ENCODE assay signal across 34 cellular contexts in the genomic region with DNA sequence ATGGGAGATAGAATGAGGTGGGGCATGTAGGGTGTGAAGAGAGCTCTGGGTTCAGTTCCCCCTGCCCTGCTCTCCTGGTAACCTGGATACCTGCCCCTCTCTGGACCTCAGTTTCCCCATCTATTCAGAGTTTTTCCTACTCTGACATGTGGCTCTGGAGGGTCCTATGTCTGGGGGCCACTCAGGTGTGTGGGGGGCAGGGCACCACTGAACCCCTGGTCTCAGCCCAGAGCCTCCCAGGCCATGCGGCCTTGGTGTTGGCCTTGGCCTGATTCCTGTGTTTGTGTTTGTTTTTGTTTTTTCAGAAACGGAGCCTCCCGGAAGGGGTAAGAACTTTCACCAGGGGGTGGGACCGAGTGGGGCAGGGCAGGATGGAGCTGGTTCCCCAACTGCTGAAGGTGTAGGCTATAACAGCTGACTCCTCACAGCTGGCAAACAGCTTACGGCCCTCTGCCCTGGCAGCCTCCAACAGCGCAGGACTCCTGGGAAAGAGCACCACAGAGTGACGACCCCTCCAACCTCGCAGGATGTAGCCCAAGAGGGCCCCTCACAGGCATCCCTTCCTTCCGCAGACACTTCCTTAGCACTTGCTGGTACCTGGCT. TPM values are rescaled to one million over a fixed set of nuclear protein-coding genes. Genes with fewer than 3 reads are reported as not detected.
"Had no signal": no experiment of that assay in that cellular context is flagged by ENCODE, and none has a peak within 500 bp of the region (broad histone marks: within the 10 kb centered on the region; RNA-seq: fewer than 3 reads in every experiment).

No MANE protein-coding gene starts in this region.

- H3K4me1 ChIP-seq: SJCRH30 had no signal

- H3K4me3 Mint-ChIP-seq: activated CD4-positive, alpha-beta memory T cell treated with anti-CD3 and anti-CD28 coated beads, Interleukin-2, amount 10 ng/mL, durations not matched to agents 7 days and 5 days; activated CD4-positive, alpha-beta T cell treated with anti-CD3 and anti-CD28 coated beads for 36 hours; activated naive CD4-positive, alpha-beta T cell treated with anti-CD3 and anti-CD28 coated beads for 36 hours; activated naive CD8-positive, alpha-beta T cell; activated T-helper 17 cell treated with anti-CD3 and anti-CD28 coated beads, Interleukin-2, amount 50 U/mL, for 72 hours had no signal

- H3K27ac ChIP-seq: brain microvascular endothelial cell, cardiac muscle cell, SJCRH30, VCaP had no signal

- H3K27me3 Mint-ChIP-seq: activated CD4-positive, alpha-beta memory T cell treated with anti-CD3 and anti-CD28 coated beads, Interleukin-2, amount 10 ng/mL, durations not matched to agents 7 days and 5 days; activated CD4-positive, alpha-beta T cell treated with anti-CD3 and anti-CD28 coated beads for 36 hours; activated T-helper 17 cell treated with anti-CD3 and anti-CD28 coated beads, Interleukin-2, amount 50 U/mL, for 72 hours had no signal

- DNase-seq: activated CD4-positive, alpha-beta memory T cell treated with anti-CD3 and anti-CD28 coated beads, Interleukin-2, amount 10 ng/mL, durations not matched to agents 7 days and 5 days; activated CD4-positive, alpha-beta T cell treated with anti-CD3 and anti-CD28 coated beads for 36 hours; activated CD4-positive, alpha-beta T cell treated with anti-CD3 and anti-CD28 coated beads, Interleukin-2, amount 50 U/mL, for 1 hour; activated gamma-delta T cell; activated naive CD4-positive, alpha-beta T cell treated with anti-CD3 and anti-CD28 coated beads for 36 hours; activated T-cell treated with anti-CD3 and anti-CD28 coated beads for 4 hours; activated T-cell treated with anti-CD3 and anti-CD28 coated beads, Interleukin-2, amount 50 U/mL, for 48 hours; amygdala; brain microvascular endothelial cell; KBM-7; NCI-H1048; NCI-H146; NCI-H1930; NCI-H2171; NCI-H2227 treated with DMSO at 0.1 percent for 48 hours; NCI-H526; NCI-H774; OCI-M1; Right ventricle myocardium superior; RPMI8226; SJCRH30; SK-N-SH; T-helper 1 cell had no signal

- H3K4me3 ChIP-seq: cardiac muscle cell, SJCRH30 had no signal

- H3K36me3 ChIP-seq: brain microvascular endothelial cell, cardiac muscle cell, SJCRH30 had no signal

- H3K27ac Mint-ChIP-seq: activated CD4-positive, alpha-beta memory T cell treated with anti-CD3 and anti-CD28 coated beads, Interleukin-2, amount 10 ng/mL, durations not matched to agents 7 days and 5 days; activated CD4-positive, alpha-beta T cell treated with anti-CD3 and anti-CD28 coated beads for 36 hours; activated naive CD4-positive, alpha-beta T cell treated with anti-CD3 and anti-CD28 coated beads for 36 hours; activated naive CD8-positive, alpha-beta T cell; activated T-helper 17 cell treated with anti-CD3 and anti-CD28 coated beads, Interleukin-2, amount 50 U/mL, for 72 hours had no signal

- H3K9me3 ChIP-seq: SJCRH30, SK-N-SH had no signal

- H3K4me1 Mint-ChIP-seq: activated CD4-positive, alpha-beta memory T cell treated with anti-CD3 and anti-CD28 coated beads, Interleukin-2, amount 10 ng/mL, durations not matched to agents 7 days and 5 days; activated CD4-positive, alpha-beta T cell treated with anti-CD3 and anti-CD28 coated beads for 36 hours; activated T-helper 17 cell treated with anti-CD3 and anti-CD28 coated beads, Interleukin-2, amount 50 U/mL, for 72 hours had no signal

- H3K36me3 Mint-ChIP-seq: activated naive CD8-positive, alpha-beta T cell had no signal

- H3K27me3 ChIP-seq: brain microvascular endothelial cell, cardiac muscle cell, SJCRH30 had no signal

- ATAC-seq: activated CD4-positive, alpha-beta T cell treated with anti-CD3 and anti-CD28 coated beads for 36 hours; activated T-helper 17 cell treated with anti-CD3 and anti-CD28 coated beads, Interleukin-2, amount 50 U/mL, for 72 hours; Panc1 had no signal

- H3K9me3 Mint-ChIP-seq: activated CD4-positive, alpha-beta memory T cell treated with anti-CD3 and anti-CD28 coated beads, Interleukin-2, amount 10 ng/mL, durations not matched to agents 7 days and 5 days; activated naive CD4-positive, alpha-beta T cell treated with anti-CD3 and anti-CD28 coated beads for 36 hours; activated T-helper 17 cell treated with anti-CD3 and anti-CD28 coated beads, Interleukin-2, amount 50 U/mL, for 72 hours had no signal

RNA-seq across cellular contexts. Expression of gene ITIH3, which starts 0.8 kb away (rescaled TPM):
- total RNA-seq: activated CD4-positive, alpha-beta memory T cell treated with anti-CD3 and anti-CD28 coated beads, Interleukin-2, amount 10 ng/mL, durations not matched to agents 7 days and 5 days; activated CD4-positive, alpha-beta T cell treated with anti-CD3 and anti-CD28 coated beads for 36 hours; activated CD8-positive, alpha-beta memory T cell treated with anti-CD3 and anti-CD28 coated beads for 36 hours; activated naive CD4-positive, alpha-beta T cell treated with anti-CD3 and anti-CD28 coated beads for 36 hours; activated T-helper 17 cell treated with anti-CD3 and anti-CD28 coated beads, Interleukin-2, amount 50 U/mL, for 72 hours; LHCN-M2; M059J; NCI-H460; SJCRH30; T-helper 2 cell treated with Interferon-gamma antibody and Interleukin-4, amounts not matched to agents 100 ng/mL and 5 ng/mL, for 36 hours had no signal

RNA-seq across cellular contexts. Expression of gene ITIH1, which starts 18.0 kb away (rescaled TPM):
- total RNA-seq: activated CD4-positive, alpha-beta memory T cell treated with anti-CD3 and anti-CD28 coated beads, Interleukin-2, amount 10 ng/mL, durations not matched to agents 7 days and 5 days; activated CD4-positive, alpha-beta T cell treated with anti-CD3 and anti-CD28 coated beads for 36 hours; activated CD8-positive, alpha-beta memory T cell treated with anti-CD3 and anti-CD28 coated beads for 36 hours; activated naive CD4-positive, alpha-beta T cell treated with anti-CD3 and anti-CD28 coated beads for 36 hours; activated T-helper 17 cell treated with anti-CD3 and anti-CD28 coated beads, Interleukin-2, amount 50 U/mL, for 72 hours; astrocyte; cardiac muscle cell; LHCN-M2; M059J; NCI-H460; Right ventricle myocardium superior; T-helper 2 cell treated with Interferon-gamma antibody and Interleukin-4, amounts not matched to agents 100 ng/mL and 5 ng/mL, for 36 hours had no signal

RNA-seq across cellular contexts. Expression of gene ITIH4, which starts 35.1 kb away (rescaled TPM):
- total RNA-seq: SJCRH30 had no signal

RNA-seq across cellular contexts. Expression of gene MUSTN1, which starts 39.4 kb away (rescaled TPM):
- total RNA-seq: astrocyte, cardiac muscle cell, LHCN-M2 had no signal
